8 cellular contexts compared by ENCODE assay signal in genomic region chr12:12983420-12984035, GRCh38. TPM values are rescaled to one million over a fixed set of nuclear protein-coding genes. Genes with fewer than 3 reads are reported as not detected.
DNase-seq lines count a peak whose midpoint lies in the region; ATAC-seq and TF ChIP-seq lines count a peak whose summit lies in the region.

No MANE protein-coding gene starts in this region.

- CTCF ChIA-PET in IMR-90 (lab: Yijun Ruan, JAX): interaction anchor here (0.8 to 1.7 kb wide), 4 partner anchors 65 to 194 kb away, joined by 3 to 5 read pairs (median 4); no protein-coding TSS in a partner anchor

- TF ChIP-seq POLR2A in IMR-90 (IDR thresholded peaks at IDR 0.05; ENCODE audit: low read depth, low read length) (no peak), sigmoid colon (IDR thresholded peaks at IDR 0.05) (no peak)

- H3K79me1 ChIP-seq in IMR-90 (ENCODE audit: low read depth in 1 of 2, low read length in 2 of 2): peaks cover 21 to 44% of the 10 kb centered on the region in 2 experiments

- H3K23ac ChIP-seq in IMR-90 (ENCODE audit: low read depth, low read length): no peak overlapping the region

- H3K36me3 ChIP-seq in IMR-90 (ENCODE audit: control insufficient read depth, insufficient read depth, low read length) (peaks cover 26% of the 10 kb centered on the region), WERI-Rb-1 (peaks cover 12% of the 10 kb centered on the region), cardiac muscle cell (peaks cover 14% of the 10 kb centered on the region), sigmoid colon (peaks cover 10 to 53% (median 12%) of the 10 kb centered on the region in 4 donors)

- peak; percentile 88 for TF ChIP-seq RAD21 in IMR-90 (IDR thresholded peaks at IDR 0.05; ENCODE audit: low read length)

- TF ChIP-seq EP300 in sigmoid colon (IDR thresholded peaks at IDR 0.05): no peak

- H3K4me3 ChIP-seq in IMR-90 (ENCODE audit: insufficient read depth, low read depth, low read length): no peak overlapping the region
- H3K4me3 ChIP-seq in WERI-Rb-1 (ENCODE audit: low read depth, low read length): no peak overlapping the region
- H3K4me3 ChIP-seq in cardiac muscle cell: no peak overlapping the region
- no peak overlapping the region for H3K4me3 ChIP-seq in sigmoid colon

- no peak overlapping the region for H2AK5ac ChIP-seq in IMR-90 (ENCODE audit: low read depth, low read length)

- dilution Hi-C loops in IMR-90 (cut with HindIII; ENCODE audit: low sequenced_read_pairs, unreplicated experiment): no loop called here

- H3K4me2 ChIP-seq in IMR-90 (ENCODE audit: low read depth, low read length): no peak overlapping the region

- no peak overlapping the region for H3K18ac ChIP-seq in IMR-90 (ENCODE audit: low read depth, low read length)

- H2BK20ac ChIP-seq in IMR-90 (ENCODE audit: low read depth, low read length): no peak overlapping the region

- H3K56ac ChIP-seq in IMR-90 (ENCODE audit: extremely low read depth, insufficient read depth, low read length): 0 out of 2 replicates have a peak overlapping the region, but pooled peaks have one; percentile 13

- no peak overlapping the region for H2AFZ ChIP-seq in IMR-90 (replicated peaks; ENCODE audit: low read length, poor library complexity)

- H2AK9ac ChIP-seq in IMR-90 (replicated peaks; ENCODE audit: low read depth, low read length, poor library complexity): no peak overlapping the region

- 0% methylated on average over 1 of the region's 9 CpGs; no CpG with 5 or more reads in 1 of the 2 experiments for WGBS in IMR-90 (ENCODE audit: extremely low coverage in 2 of 2, insufficient read length in 1 of 2), 2 experiments
- WGBS in sigmoid colon, 2 donors: 17 to 55% methylated on average over 9 of the region's 9 CpGs

- H3K27me3 ChIP-seq in IMR-90 (ENCODE audit: control insufficient read depth, insufficient read depth, low read length): no peaks in the 10 kb centered on the region
- no peaks in the 10 kb centered on the region for H3K27me3 ChIP-seq in WERI-Rb-1 (ENCODE audit: insufficient read depth, low read depth, severe bottlenecking)
- H3K27me3 ChIP-seq in cardiac muscle cell: no peaks in the 10 kb centered on the region
- no peaks in the 10 kb centered on the region for H3K27me3 ChIP-seq in sigmoid colon

- POLR2A ChIA-PET in IMR-90 (lab: Charles Lee; ENCODE audit: unreplicated experiment): no interaction called here

- DNase-seq in DMS79 (lab: John Stamatoyannopoulos, UW) (peak; percentile 65), IMR-90 (peak; percentile 69), WERI-Rb-1 (peak; percentile 39), cardiac muscle cell (ENCODE audit: low read depth in 1 of 2, low spot score in 1 of 2) (peak; percentile 39 to 78), sigmoid colon (no peak), occipital lobe (lab: John Stamatoyannopoulos, UW) (no peak)

- H3K9me3 ChIP-seq in IMR-90 (ENCODE audit: control insufficient read depth, insufficient read depth, low read length): no peaks in the 10 kb centered on the region
- no peaks in the 10 kb centered on the region for H3K9me3 ChIP-seq in WERI-Rb-1 (ENCODE audit: severe bottlenecking)
- no peaks in the 10 kb centered on the region for H3K9me3 ChIP-seq in cardiac muscle cell (ENCODE audit: low read depth)
- no peaks in the 10 kb centered on the region for H3K9me3 ChIP-seq in sigmoid colon

- H3K27ac ChIP-seq in IMR-90 (ENCODE audit: insufficient read depth, low read length) (no peak overlapping the region), WERI-Rb-1 (no peak overlapping the region), cardiac muscle cell (no peak overlapping the region), sigmoid colon (no peak overlapping the region)

- no peak overlapping the region for H2BK120ac ChIP-seq in IMR-90 (ENCODE audit: low read depth, low read length)

- H4K91ac ChIP-seq in IMR-90 (ENCODE audit: insufficient read depth, low read depth, low read length): peak overlapping the region; percentile 32; the same call in 1 of the 2 replicates

- H3K4me1 ChIP-seq in IMR-90 (ENCODE audit: control insufficient read depth, insufficient read depth, low read length) (peaks cover 20% of the 10 kb centered on the region), cardiac muscle cell (ENCODE audit: low read depth) (peaks cover 8% of the 10 kb centered on the region), sigmoid colon (peaks cover 0 to 24% (median 17%) of the 10 kb centered on the region in 4 donors)

- H2BK15ac ChIP-seq in IMR-90 (ENCODE audit: low read depth, low read length): 0 out of 3 replicates have a peak overlapping the region, but pooled peaks have one; percentile 37

- no peak overlapping the region for H2BK5ac ChIP-seq in IMR-90 (ENCODE audit: low read depth, low read length, poor library complexity, severe bottlenecking)

- H3K9ac ChIP-seq in IMR-90 (ENCODE audit: low read depth, low read length): no peak overlapping the region; the same call in 1 of the 2 replicates

- H4K20me1 ChIP-seq in IMR-90 (ENCODE audit: insufficient read depth, low read length): peaks cover 9% of the 10 kb centered on the region

- ATAC-seq in IMR-90 (ENCODE audit: low read depth) (peak; percentile 46), HG03108 (IDR thresholded peaks at IDR 0.05; ENCODE audit: unreplicated experiment) (no peak), GM18868 (IDR thresholded peaks at IDR 0.05; ENCODE audit: unreplicated experiment) (no peak)

- intact Hi-C loops in IMR-90 (cut with micrococcal nuclease) (loop anchor here (1.0 kb wide), 3 partner anchors 67 to 195 kb away; no protein-coding TSS in a partner anchor), sigmoid colon (cut with DNase I) (loop anchor here (2.0 to 5.0 kb wide), 2 partner anchors 67 to 196 kb away; partner anchors contain the start of gene APOLD1)

- peak; percentile 79 for TF ChIP-seq CTCF in IMR-90 (conservative IDR thresholded peaks at IDR 0.05; ENCODE audit: low read depth, low read length)
- TF ChIP-seq CTCF in WERI-Rb-1 (IDR thresholded peaks at IDR 0.05; ENCODE audit: low read depth, low read length): peak; percentile 67
- TF ChIP-seq CTCF in cardiac muscle cell (IDR thresholded peaks at IDR 0.05; ENCODE audit: low read depth, low read length): peak; percentile 72
- TF ChIP-seq CTCF in sigmoid colon (IDR thresholded peaks at IDR 0.05): peak in 3 of 4 experiments; percentile 30 to 53 (median 43)

- peaks cover 14% of the 10 kb centered on the region for H3K9me1 ChIP-seq in IMR-90 (ENCODE audit: insufficient read depth, low read length)

- no peak overlapping the region for H4K5ac ChIP-seq in IMR-90 (ENCODE audit: low read depth, low read length)

- no peak overlapping the region; the same call in 1 of the 2 replicates for H3K4ac ChIP-seq in IMR-90 (ENCODE audit: low read depth, low read length)

- BruUV-seq in IMR-90 (replicated peaks; lab: Mats Ljungman, UMichigan): no TSS peak

- in situ Hi-C loops in IMR-90 (cut with MboI; ENCODE audit: low sequenced_read_pairs): loop anchor here (5.0 to 10.0 kb wide), 3 partner anchors 66 to 189 kb away; no protein-coding TSS in a partner anchor

- no peak overlapping the region for H3K14ac ChIP-seq in IMR-90 (replicated peaks; ENCODE audit: low read depth, low read length)

- peak overlapping the region in 1 of 2 experiments; percentile 19; a peak in 1 of 4 replicates for H4K8ac ChIP-seq in IMR-90 (ENCODE audit: low read depth in 2 of 2, low read length in 2 of 2)

TF ChIP-seq in IMR-90, 13 proteins besides CTCF, POLR2A, EP300 and RAD21:
- peak; percentile 85 for TF ChIP-seq SMC3 (IDR thresholded peaks at IDR 0.05; ENCODE audit: low read depth, low read length)
- no peak for TF ChIP-seq RCOR1 (IDR thresholded peaks at IDR 0.05; ENCODE audit: insufficient replicate concordance, low read length)
- TF ChIP-seq CHD1 (IDR thresholded peaks at IDR 0.05; ENCODE audit: low read depth, low read length): no peak
- TF ChIP-seq, protein P1, sequence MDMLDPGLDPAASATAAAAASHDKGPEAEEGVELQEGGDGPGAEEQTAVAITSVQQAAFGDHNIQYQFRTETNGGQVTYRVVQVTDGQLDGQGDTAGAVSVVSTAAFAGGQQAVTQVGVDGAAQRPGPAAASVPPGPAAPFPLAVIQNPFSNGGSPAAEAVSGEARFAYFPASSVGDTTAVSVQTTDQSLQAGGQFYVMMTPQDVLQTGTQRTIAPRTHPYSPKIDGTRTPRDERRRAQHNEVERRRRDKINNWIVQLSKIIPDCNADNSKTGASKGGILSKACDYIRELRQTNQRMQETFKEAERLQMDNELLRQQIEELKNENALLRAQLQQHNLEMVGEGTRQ (IDR thresholded peaks at IDR 0.05; ENCODE audit: low read depth, low read length): no peak
- TF ChIP-seq FOS (IDR thresholded peaks at IDR 0.05; ENCODE audit: low read depth, low read length): no peak
- no peak for TF ChIP-seq CEBPB (IDR thresholded peaks at IDR 0.05; ENCODE audit: low read depth, low read length)
- no peak for TF ChIP-seq NFE2L2 (IDR thresholded peaks at IDR 0.05; ENCODE audit: low read depth, low read length)

RNA-seq across cellular contexts. Expression of gene HEBP1, which starts 16.5 kb away (rescaled TPM):
- total RNA-seq in IMR-90 (2012; rRNA removed) (14.7 and 18.8 TPM in 2 replicates), cardiac muscle cell (15.3 and 31.2 TPM in 2 replicates), sigmoid colon (10 to 100 TPM; 32.1 to 54.8 (median 38.2) TPM), occipital lobe (2.2 TPM)
- polyA plus RNA-seq in IMR-90 (2012; rRNA removed) (44.2 and 49.2 TPM in 2 replicates), cardiac muscle cell (44.1 and 70.0 TPM in 2 replicates), sigmoid colon (10 to 100 TPM; 44.9 to 85.8 (median 60.7) TPM)
- 51.3 and 60.0 TPM in 2 replicates for polyA plus RNA-seq in IMR-90 (2012; cell fraction: cytosol; rRNA removed)
- 16.0 and 25.4 TPM in 2 replicates for polyA plus RNA-seq in IMR-90 (2012; cell fraction: nucleus; rRNA removed; ENCODE audit: low replicate concordance)

RNA-seq across cellular contexts. Expression of gene GPRC5D, which starts 31.6 kb away (rescaled TPM):
- total RNA-seq in IMR-90 (2012; rRNA removed): not detected in 2 replicates
- polyA plus RNA-seq in IMR-90 (2012; rRNA removed): not detected in 2 replicates
- not detected in 2 replicates for polyA plus RNA-seq in IMR-90 (2012; cell fraction: cytosol; rRNA removed)
- not detected in 2 replicates for polyA plus RNA-seq in IMR-90 (2012; cell fraction: nucleus; rRNA removed; ENCODE audit: low replicate concordance)
- total RNA-seq in cardiac muscle cell: not detected in 2 replicates
- 0.35 TPM in 1 of 2 replicates, not detected in the other for polyA plus RNA-seq in cardiac muscle cell
- not detected for total RNA-seq in sigmoid colon
- polyA plus RNA-seq in sigmoid colon: under 1 TPM in 1 of 3 donors, not detected in 2; 0.16 TPM
- total RNA-seq in occipital lobe: not detected

Comparison
In these comparisons a context has a peak if more than half of its experiments do, and no peak if none do; other contexts are left out.
1. DNase-seq: peak in DMS79 (single experiment), IMR-90 (single experiment), WERI-Rb-1 (single experiment) and cardiac muscle cell (2 of 2); none in sigmoid colon (single experiment) and occipital lobe (single experiment).
2. Peak in every context shown above with its lines, with median percentiles within 50 percentile points of each other: CTCF ChIP-seq.